In genomic region chr7:153530441-153530840, GRCh38 we compare ENCODE assay signal across 29 cellular contexts.
"Had no signal": no experiment of that assay in that cellular context is flagged by ENCODE, and none has a peak within 500 bp of the region (broad histone marks: within the 10 kb centered on the region; RNA-seq: fewer than 3 reads in every experiment).

No MANE protein-coding gene starts in this region.

- H3K36me3 Mint-ChIP-seq: naive thymus-derived CD8-positive, alpha-beta T cell; stimulated activated effector memory CD8-positive, alpha-beta T cell treated with anti-CD3 and anti-CD28 coated beads, Interleukin-12 subunit alpha, Interleukin-12 subunit beta, amount 100 ng/mL, for 72 hours had no signal

- H3K9me3 ChIP-seq: lower lobe of right lung, neutrophil, pancreas, prostate gland, suprapubic skin, thoracic aorta, tibial artery, uterus had no signal

- H3K4me3 Mint-ChIP-seq: immature natural killer cell; naive thymus-derived CD8-positive, alpha-beta T cell; nephron; neural crest cell; stimulated activated effector memory CD8-positive, alpha-beta T cell treated with anti-CD3 and anti-CD28 coated beads, Interleukin-12 subunit alpha, Interleukin-12 subunit beta, amount 100 ng/mL, for 72 hours; stimulated activated naive CD8-positive, alpha-beta T cell treated with anti-CD3 and anti-CD28 coated beads, Interleukin-15, Interleukin-2, amounts not matched to agents 100 ng/mL and 50 ng/mL, for 24 hours; type B pancreatic cell had no signal

- H3K27me3 ChIP-seq: left lung, neutrophil, pancreas, suprapubic skin, tibial artery, uterus had no signal

- H3K27me3 Mint-ChIP-seq: stimulated activated naive CD8-positive, alpha-beta T cell treated with anti-CD3 and anti-CD28 coated beads, Interleukin-15, Interleukin-2, amounts not matched to agents 100 ng/mL and 50 ng/mL, for 24 hours; type B pancreatic cell had no signal

- H3K4me3 ChIP-seq: left lung, lower lobe of right lung, pancreas, prostate gland, skin epidermis, suprapubic skin, thoracic aorta, tibial artery, uterus had no signal

- H3K36me3 ChIP-seq: left lung, lower lobe of right lung, neutrophil, pancreas, prostate gland, suprapubic skin, thoracic aorta, tibial artery, uterus had no signal

- H3K27ac ChIP-seq: left lung, lower lobe of right lung, neutrophil, pancreas, prostate gland, skin epidermis, suprapubic skin, thoracic aorta, tibial artery, uterus had no signal

- H3K4me1 Mint-ChIP-seq: immature natural killer cell; naive thymus-derived CD8-positive, alpha-beta T cell; nephron; neural crest cell; stimulated activated effector memory CD8-positive, alpha-beta T cell treated with anti-CD3 and anti-CD28 coated beads, Interleukin-12 subunit alpha, Interleukin-12 subunit beta, amount 100 ng/mL, for 72 hours had no signal

- DNase-seq: hypothalamus; immature natural killer cell; kidney; left colon; left lung; lower lobe of right lung; mammary epithelial cell; mesenchymal stem cell; naive thymus-derived CD8-positive, alpha-beta T cell; occipital lobe; pancreas; posterior cingulate gyrus; retina; right cardiac atrium; stimulated activated CD4-positive, alpha-beta T cell treated with anti-CD3 and anti-CD28 coated beads, Interleukin-12 subunit alpha, Interleukin-12 subunit beta, amount 100 ng/mL, for 4 hours; stimulated activated CD4-positive, alpha-beta T cell treated with anti-CD3 and anti-CD28 coated beads, Interleukin-4, amount 100 ng/mL, for 24 hours; stimulated activated naive CD4-positive, alpha-beta T cell; tibial artery; uterus had no signal

- H3K27ac Mint-ChIP-seq: immature natural killer cell; naive thymus-derived CD8-positive, alpha-beta T cell; nephron; stimulated activated effector memory CD8-positive, alpha-beta T cell treated with anti-CD3 and anti-CD28 coated beads, Interleukin-12 subunit alpha, Interleukin-12 subunit beta, amount 100 ng/mL, for 72 hours; stimulated activated naive CD8-positive, alpha-beta T cell treated with anti-CD3 and anti-CD28 coated beads, Interleukin-15, Interleukin-2, amounts not matched to agents 100 ng/mL and 50 ng/mL, for 24 hours; type B pancreatic cell had no signal

- H3K4me1 ChIP-seq: left lung, lower lobe of right lung, pancreas, prostate gland, suprapubic skin, tibial artery, uterus had no signal
